Comparison of ENCODE assay signal across 9 cellular contexts in genomic region chr12:4809449-4810218, GRCh38.
DNase-seq lines count a peak whose midpoint lies in the region; ATAC-seq and TF ChIP-seq lines count a peak whose summit lies in the region.
"Had no signal": no experiment of that assay in that cellular context is flagged by ENCODE, and none has a peak within 500 bp of the region (broad histone marks: within the 10 kb centered on the region; RNA-seq: fewer than 3 reads in every experiment).

No MANE protein-coding gene starts in this region.

- H3K27me3 ChIP-seq in brain microvascular endothelial cell (replicated peaks) = peaks cover 19% of the 10 kb centered on the region
- H3K27me3 ChIP-seq in upper lobe of left lung = peaks cover 0 to 22% (median 13%) of the 10 kb centered on the region in 4 donors

- 1% methylated on average over 46 of the region's 80 CpGs; no CpG with 5 or more reads in 1 of the 2 donors for WGBS in upper lobe of left lung, 2 donors

- H3K9me3 ChIP-seq in mucosa of descending colon (no peaks in the 10 kb centered on the region), upper lobe of left lung (no peaks in the 10 kb centered on the region)

- H3K4me1 ChIP-seq in mucosa of descending colon (ENCODE audit: low read depth) = no peaks in the 10 kb centered on the region
- peaks cover 10 to 16% (median 12%) of the 10 kb centered on the region in 4 donors for H3K4me1 ChIP-seq in upper lobe of left lung

- H3K27ac ChIP-seq in brain microvascular endothelial cell (no peak overlapping the region), upper lobe of left lung (no peak overlapping the region)
- H3K27ac ChIP-seq: HL-60 had no signal

- no peak for TF ChIP-seq POLR2A in upper lobe of left lung (IDR thresholded peaks at IDR 0.05)

- peak; percentile 75 for DNase-seq in activated effector memory CD4-positive, alpha-beta T cell treated with anti-CD3 and anti-CD28 coated beads, Interleukin-2, amount 50 U/mL, for 16 hours
- no peak for DNase-seq in activated effector memory CD4-positive, alpha-beta T cell treated with Interleukin-2 at 50 U/mL for 16 hours
- DNase-seq in brain microvascular endothelial cell (no peak), mucosa of descending colon (no peak), upper lobe of left lung (peak in 1 of 2 donors; percentile 84), NCI-H446 treated with DMSO at 0.1 percent for 48 hours (lab: John Stamatoyannopoulos, UW) (no peak)

- TF ChIP-seq EP300 in upper lobe of left lung (IDR thresholded peaks at IDR 0.05) = no peak

- H3K4me3 ChIP-seq in brain microvascular endothelial cell (ENCODE audit: low read depth, low read length) = peak overlapping the region; percentile 37
- no peak overlapping the region for H3K4me3 ChIP-seq in mucosa of descending colon
- H3K4me3 ChIP-seq in upper lobe of left lung = peak overlapping the region in 3 of 4 donors; percentile 33 to 42 (median 36)

- intact Hi-C loops in mucosa of descending colon (cut with DNase I, micrococcal nuclease) = no loop called here

- in situ Hi-C loops in brain microvascular endothelial cell (cut with HindIII; ENCODE audit: low pct_ligation_motif_present, low sequenced_read_pairs) = no loop called here

- no peak for TF ChIP-seq CTCF in brain microvascular endothelial cell (IDR thresholded peaks at IDR 0.05; ENCODE audit: low read depth, low read length, missing control alignments)
- no peak for TF ChIP-seq CTCF in mucosa of descending colon (IDR thresholded peaks at IDR 0.05)
- no peak for TF ChIP-seq CTCF in upper lobe of left lung (IDR thresholded peaks at IDR 0.05)

- peak; percentile 35 for ATAC-seq in mucosa of descending colon
- ATAC-seq in upper lobe of left lung (ENCODE audit: low FRiP score in 2 of 2) = peak in 1 of 2 donors; percentile 70
- no peak for ATAC-seq in HG02759 (IDR thresholded peaks at IDR 0.05; ENCODE audit: unreplicated experiment)
- ATAC-seq in GM21737 (IDR thresholded peaks at IDR 0.05; ENCODE audit: unreplicated experiment) = no peak

- H3K36me3 ChIP-seq in brain microvascular endothelial cell (replicated peaks) (no peaks in the 10 kb centered on the region), mucosa of descending colon (ENCODE audit: low read depth) (no peaks in the 10 kb centered on the region), upper lobe of left lung (no peaks in the 10 kb centered on the region)
